ENCODE assay signal across 1 cellular context in the genomic region with DNA sequence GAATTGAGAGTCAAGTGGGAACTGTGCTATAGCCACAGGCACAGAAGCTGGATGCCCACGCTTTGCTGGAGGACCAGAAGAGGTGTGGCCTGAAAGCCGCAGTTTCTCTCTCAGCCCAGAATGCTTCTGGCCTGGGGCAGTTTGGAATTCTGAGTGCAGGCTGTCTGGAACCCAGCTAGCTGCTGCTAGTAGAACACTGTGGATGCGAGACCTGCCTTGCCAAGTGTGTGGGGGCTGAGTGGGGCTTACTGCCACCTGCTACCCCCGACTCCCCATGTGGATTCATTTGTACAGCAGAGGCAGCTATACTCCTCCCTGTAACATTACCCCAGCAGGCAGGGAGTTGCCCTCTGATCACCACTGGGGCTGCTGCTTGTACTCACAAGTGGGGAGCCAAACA.
A peak's percentile ranks its signal among the peaks of the same experiment; 100 is the strongest.
TF ChIP-seq lines count a peak whose summit lies in the region.

No MANE protein-coding gene starts in this region.

TF ChIP-seq in HepG2, 621 proteins besides CTCF, POLR2A, EP300 and RAD21:
- TF ChIP-seq, protein P1, sequence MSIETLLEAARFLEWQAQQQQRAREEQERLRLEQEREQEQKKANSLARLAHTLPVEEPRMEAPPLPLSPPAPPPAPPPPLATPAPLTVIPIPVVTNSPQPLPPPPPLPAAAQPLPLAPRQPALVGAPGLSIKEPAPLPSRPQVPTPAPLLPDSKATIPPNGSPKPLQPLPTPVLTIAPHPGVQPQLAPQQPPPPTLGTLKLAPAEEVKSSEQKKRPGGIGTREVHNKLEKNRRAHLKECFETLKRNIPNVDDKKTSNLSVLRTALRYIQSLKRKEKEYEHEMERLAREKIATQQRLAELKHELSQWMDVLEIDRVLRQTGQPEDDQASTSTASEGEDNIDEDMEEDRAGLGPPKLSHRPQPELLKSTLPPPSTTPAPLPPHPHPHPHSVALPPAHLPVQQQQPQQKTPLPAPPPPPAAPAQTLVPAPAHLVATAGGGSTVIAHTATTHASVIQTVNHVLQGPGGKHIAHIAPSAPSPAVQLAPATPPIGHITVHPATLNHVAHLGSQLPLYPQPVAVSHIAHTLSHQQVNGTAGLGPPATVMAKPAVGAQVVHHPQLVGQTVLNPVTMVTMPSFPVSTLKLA (IDR thresholded peaks at IDR 0.05) = peak; percentile 63
- no peak for TF ChIP-seq PHF21A (CRISPR knock-in tag; IDR thresholded peaks at IDR 0.05)
